28 cellular contexts compared by ENCODE assay signal in genomic region chr7:152467225-152467624, GRCh38. TPM values are rescaled to one million over a fixed set of nuclear protein-coding genes. Genes with fewer than 3 reads are reported as not detected.
DNase-seq lines count a peak whose midpoint lies in the region; ATAC-seq, FAIRE-seq and TF ChIP-seq lines count a peak whose summit lies in the region.
"Had no signal": no experiment of that assay in that cellular context is flagged by ENCODE, and none has a peak within 500 bp of the region (broad histone marks: within the 10 kb centered on the region; RNA-seq: fewer than 3 reads in every experiment).

No MANE protein-coding gene starts in this region.

- BruUV-seq in K562 (replicated peaks; lab: Mats Ljungman, UMichigan) = no TSS peak

- TF ChIP-seq EP300 in K562 (IDR thresholded peaks at IDR 0.05; ENCODE audit: low read length) = no peak

- in situ Hi-C loops in K562 (cut with MboI) = no loop called here

- TF ChIP-seq CTCF in WTC11 (IDR thresholded peaks at IDR 0.05) (no peak), K562 (IDR thresholded peaks at IDR 0.05 in 2 of 3, conservative IDR thresholded peaks at IDR 0.05 in 1 of 3; ENCODE audit: insufficient read depth in 2 of 3, low read depth in 1 of 3, low read length in 3 of 3) (no peak)

- peaks cover 10% of the 10 kb centered on the region for H3K9me3 ChIP-seq in K562 (replicated peaks; ENCODE audit: control insufficient read depth, insufficient read depth, low read depth, low read length)

- peaks cover 7% of the 10 kb centered on the region; the same call in 1 of the 2 replicates for H3K27me3 Mint-ChIP-seq in WTC11 (ENCODE audit: low read depth)
- H3K27me3 Mint-ChIP-seq: CD4-positive, alpha-beta memory T cell; CD4-positive, CD25-positive, alpha-beta regulatory T cell; CD8-positive, alpha-beta memory T cell had no signal

- H3K27ac ChIP-seq in K562 (ENCODE audit: extremely low read depth, low read depth, low read length) = no peak overlapping the region
- H3K27ac ChIP-seq: BLaER1 had no signal

- CTCF ChIA-PET in WTC11 (lab: Charles Lee) (interaction anchor here (0.6 kb wide), 1 partner anchor 580 kb away, joined by 3 read pairs; no protein-coding TSS in a partner anchor), K562 (lab: Yijun Ruan, JAX; ENCODE audit: low intra/inter-chr PET ratio) (no interaction called here)

- peaks cover 3 to 8% of the 10 kb centered on the region in 2 experiments; a peak in 3 of 5 replicates for H3K4me1 ChIP-seq in K562 (replicated peaks in 1 of 2; ENCODE audit: control insufficient read depth in 2 of 2, insufficient read depth in 2 of 2, low read length in 2 of 2)

- H3K4me3 Mint-ChIP-seq in WTC11 = no peak overlapping the region
- H3K4me3 Mint-ChIP-seq: CD14-positive monocyte; CD4-positive, alpha-beta memory T cell had no signal

- H3K79me2 ChIP-seq in K562 (ENCODE audit: control insufficient read depth, insufficient read depth, low read length) = peaks cover 18% of the 10 kb centered on the region

- peaks cover 19% of the 10 kb centered on the region for H3K36me3 Mint-ChIP-seq in WTC11

- H3K36me3 ChIP-seq in K562 (ENCODE audit: control insufficient read depth, insufficient read depth, low read length) = no peaks in the 10 kb centered on the region
- H3K36me3 ChIP-seq: BE2C, BLaER1 had no signal

- WGBS in K562 (ENCODE audit: insufficient coverage, low coverage, missing lambda C conversion rate) = 89% methylated on average over 9 of the region's 9 CpGs

- H3K9me3 Mint-ChIP-seq in WTC11 = peaks cover 29% of the 10 kb centered on the region

- no peak for DNase-seq in WTC11 (ENCODE audit: low spot score)
- no peak for DNase-seq in K562 (ENCODE audit: extremely low read depth in 1 of 4, low spot score in 3 of 4)
- peak; percentile 51 for DNase-seq in posterior vena cava (ENCODE audit: low spot score)
- no peak for DNase-seq in SW 1271 (lab: John Stamatoyannopoulos, UW)
- DNase-seq: 8988T; ACHN; BE2C; C1 segment of cervical spinal cord; CD4-positive, alpha-beta memory T cell; CD4-positive, CD25-positive, alpha-beta regulatory T cell; CD8-positive, alpha-beta memory T cell; COR-L47; DMS 273 treated with DMSO at 0.1 percent for 48 hours; DMS153; DMS53; DMS79; DND-41; EL; GDM1 had no signal

- POLR2A ChIA-PET in WTC11 (lab: Charles Lee) (interaction anchor here (0.7 kb wide), 2 partner anchors 78 to 353 kb away, joined by 4 to 8 read pairs; no protein-coding TSS in a partner anchor), K562 (lab: Yijun Ruan, JAX) (interaction anchor here (0.9 to 1.1 kb wide), 2 partner anchors 16 to 28 kb away, joined by 3 read pairs; no protein-coding TSS in a partner anchor)

- no peaks in the 10 kb centered on the region for H3K27me3 ChIP-seq in K562 (ENCODE audit: control insufficient read depth in 2 of 2, insufficient read depth in 2 of 2, low read length in 2 of 2)
- H3K27me3 ChIP-seq: BE2C, BLaER1 had no signal

- TF ChIP-seq RAD21 in K562 (CRISPR knock-in tag; conservative IDR thresholded peaks at IDR 0.05 in 1 of 2, IDR thresholded peaks at IDR 0.05 in 1 of 2) = no peak

- no peaks in the 10 kb centered on the region for H3K9me1 ChIP-seq in K562 (ENCODE audit: control insufficient read depth, insufficient read depth, low read length)

- H2AFZ ChIP-seq in K562 (ENCODE audit: low read depth, low read length) = no peak overlapping the region

- no peak overlapping the region for H3K27ac Mint-ChIP-seq in WTC11
- H3K27ac Mint-ChIP-seq: CD4-positive, alpha-beta memory T cell; CD4-positive, CD25-positive, alpha-beta regulatory T cell had no signal

- no peaks in the 10 kb centered on the region for H4K20me1 ChIP-seq in K562 (replicated peaks; ENCODE audit: control insufficient read depth, insufficient read depth, low read length)
- H4K20me1 ChIP-seq: BLaER1 had no signal

- H3K9ac ChIP-seq in K562 (ENCODE audit: insufficient read depth in 1 of 2, low read depth in 2 of 2, low read length in 2 of 2) = no peak overlapping the region
- H3K9ac ChIP-seq: BLaER1 had no signal

- H3K4me2 ChIP-seq in K562 (ENCODE audit: insufficient read depth, low read length) = no peak overlapping the region
- H3K4me2 ChIP-seq: BLaER1 had no signal

- no peak for TF ChIP-seq POLR2A in K562 (conservative IDR thresholded peaks at IDR 0.05)

- no peak for ATAC-seq in WTC11
- ATAC-seq in K562 = no peak
- ATAC-seq in GM18909 (IDR thresholded peaks at IDR 0.05; ENCODE audit: poor library complexity, unreplicated experiment) = no peak
- no peak for ATAC-seq in SK-N-SH treated with all-trans-retinoic acid at 6 μM for 48 hours
- ATAC-seq: GM12878 had no signal

- FAIRE-seq in K562 (lab: Jason Lieb, UNC) = no peak
- FAIRE-seq: A204.1, GM12878, GM12892, GM18507, GM19239 had no signal

- H3K4me3 ChIP-seq in K562 = no peak overlapping the region
- H3K4me3 ChIP-seq: BLaER1, GM12878 had no signal

- intact Hi-C loops in K562 (cut with micrococcal nuclease) = loop anchor here (10.0 kb wide), 1 partner anchor 122 kb away; no protein-coding TSS in a partner anchor
- intact Hi-C loops in posterior vena cava (cut with DNase I) = no loop called here

- peaks cover 11% of the 10 kb centered on the region for H3K4me1 Mint-ChIP-seq in WTC11

TF ChIP-seq in WTC11, 78 proteins besides CTCF, POLR2A, EP300 and RAD21:
- TF ChIP-seq, protein P1, sequence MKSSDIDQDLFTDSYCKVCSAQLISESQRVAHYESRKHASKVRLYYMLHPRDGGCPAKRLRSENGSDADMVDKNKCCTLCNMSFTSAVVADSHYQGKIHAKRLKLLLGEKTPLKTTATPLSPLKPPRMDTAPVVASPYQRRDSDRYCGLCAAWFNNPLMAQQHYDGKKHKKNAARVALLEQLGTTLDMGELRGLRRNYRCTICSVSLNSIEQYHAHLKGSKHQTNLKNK (CRISPR knock-in tag; IDR thresholded peaks at IDR 0.05) = no peak
- TF ChIP-seq MYBL2 (CRISPR knock-in tag; IDR thresholded peaks at IDR 0.05) = no peak
- TF ChIP-seq ZNF121 (CRISPR knock-in tag; IDR thresholded peaks at IDR 0.05) = peak; percentile 85

TF ChIP-seq in K562, 482 proteins besides CTCF, POLR2A, EP300 and RAD21 (continues in another document):
- TF ChIP-seq ZBTB33 (CRISPR knock-in tag; IDR thresholded peaks at IDR 0.05) (peak; percentile 78; the same call in 1 of the 2 replicates), BCOR (IDR thresholded peaks at IDR 0.05) (0 out of 2 replicates have a peak, but pooled peaks have one; percentile 10)

TF ChIP-seq in SK-N-SH treated with all-trans-retinoic acid at 6 μM for 48 hours, 23 proteins besides CTCF, POLR2A, EP300 and RAD21 (continues in another document):
- TF ChIP-seq ZC3H10 (CRISPR knock-in tag; IDR thresholded peaks at IDR 0.05) (no peak), ZFP30 (CRISPR knock-in tag; IDR thresholded peaks at IDR 0.05) (no peak), SNAI2 (CRISPR knock-in tag; IDR thresholded peaks at IDR 0.05) (no peak), TOX (CRISPR knock-in tag; IDR thresholded peaks at IDR 0.05; ENCODE audit: borderline replicate concordance) (no peak), CREB5 (CRISPR knock-in tag; IDR thresholded peaks at IDR 0.05; ENCODE audit: low read depth) (no peak), OSR1 (CRISPR knock-in tag; IDR thresholded peaks at IDR 0.05) (no peak), ZFP3 (CRISPR knock-in tag; IDR thresholded peaks at IDR 0.05) (no peak), ISL1 (CRISPR knock-in tag; IDR thresholded peaks at IDR 0.05) (no peak), ARNTL (CRISPR knock-in tag; IDR thresholded peaks at IDR 0.05; ENCODE audit: borderline replicate concordance, low read depth) (no peak), RARB (CRISPR knock-in tag; IDR thresholded peaks at IDR 0.05) (no peak)

RNA-seq across cellular contexts. Expression of gene KMT2C, which starts 31.4 kb away (rescaled TPM):
- 38.9 to 45.4 TPM (median 40.8 TPM) in 3 replicates for total RNA-seq in WTC11 (2021)
- 166 and 463 TPM in 2 replicates for total RNA-seq in K562 (2011; cell fraction: chromatin; rRNA removed; ENCODE audit: low replicate concordance)
- total RNA-seq in K562 (2011; cell fraction: nucleolus; rRNA removed) = 68.5 and 102 TPM in 2 replicates
- 172 and 242 TPM in 2 replicates for total RNA-seq in K562 (2011; cell fraction: nucleoplasm; rRNA removed)
- 28.5 and 35.6 TPM in 2 replicates for total RNA-seq in K562 (2014; rRNA removed)
- total RNA-seq in K562 (2014; rRNA removed; fragmentation: Illumina TruSeq; extraction: Trizol) = 35.8 and 36.2 TPM in 2 replicates
- 34.4 and 36.6 TPM in 2 replicates for total RNA-seq in K562 (2015; rRNA removed; fragmentation: Illumina TruSeq; extraction: Trizol)
- total RNA-seq in K562 (2021) = 62.1 and 67.8 TPM in 2 replicates
- polyA plus RNA-seq in K562 (2011; rRNA removed) = 18.3 and 18.9 TPM in 2 replicates
- polyA plus RNA-seq in K562 (2011; cell fraction: cytosol; rRNA removed) = 11.3 and 15.9 TPM in 2 replicates
- 55.9 and 66.9 TPM in 2 replicates for polyA plus RNA-seq in K562 (2011; cell fraction: nucleus; rRNA removed)
- 13.2 and 15.7 TPM in 2 replicates for polyA plus RNA-seq in K562 (2012)
- polyA plus RNA-seq in K562 (2014; fragmentation: Illumina TruSeq; extraction: Trizol) = 27.1 and 27.3 TPM in 2 replicates
- polyA plus RNA-seq in K562 (2014; fragmentation: Nextera tagmentation; extraction: Ambion mirVana) = 10 to 100 TPM in 1 of 2 experiments, 1 to 10 TPM in 1; 4.9 to 13.0 TPM
- polyA plus RNA-seq in K562 (2014; rRNA removed) = 19.4 and 21.4 TPM in 2 replicates
- 118 and 126 TPM in 2 replicates for polyA minus RNA-seq in K562 (2011; rRNA and poly(A)+ RNA removed)
- 40.0 and 46.3 TPM in 2 replicates for polyA minus RNA-seq in K562 (2011; cell fraction: cytosol; rRNA and poly(A)+ RNA removed)
- polyA minus RNA-seq in K562 (2011; cell fraction: nucleus; rRNA and poly(A)+ RNA removed) = 89.1 and 146 TPM in 2 replicates
- total RNA-seq in posterior vena cava = 10 to 100 TPM; 78.8 to 88.9 TPM

Comparison
In these comparisons a context has a peak if more than half of its experiments do, and no peak if none do; other contexts are left out.
1. Of the 49 proteins assayed by ChIP-seq in both K562 and WTC11: peak only in K562: none; only in WTC11: none; in both: ZNF121; in neither: 48.